35 cellular contexts compared by ENCODE assay signal in the genomic region with DNA sequence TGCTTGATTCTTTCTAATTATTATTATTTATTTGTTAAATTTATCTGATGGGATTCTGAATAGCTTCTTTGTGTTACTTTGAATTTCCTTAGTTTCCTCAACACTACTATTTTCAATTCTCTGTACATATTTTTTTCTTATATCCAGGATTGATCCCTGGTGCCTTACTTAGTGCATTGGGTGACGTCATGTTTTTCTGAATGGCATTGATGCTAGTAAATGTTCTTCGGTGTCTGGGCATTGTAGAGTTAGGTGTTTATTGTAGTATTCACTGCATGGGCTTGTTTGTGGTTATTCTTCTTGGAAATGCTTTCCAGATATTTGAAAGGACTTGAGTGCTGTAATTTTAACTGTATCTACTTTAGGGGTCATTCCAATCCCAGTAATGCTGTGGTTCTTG.
"Had no signal": no experiment of that assay in that cellular context is flagged by ENCODE, and none has a peak within 500 bp of the region (broad histone marks: within the 10 kb centered on the region; RNA-seq: fewer than 3 reads in every experiment).

No MANE protein-coding gene starts in this region.

- DNase-seq: Karpas-422, Kasumi-1, MG63, MM.1S, MV-4-11, NCI-H1048, NCI-H1092, NCI-H1092 treated with DMSO at 0.1 percent for 48 hours, NCI-H1105, NCI-H1105 treated with DMSO at 0.1 percent for 48 hours, NCI-H1417, NCI-H1417 treated with DMSO at 0.1 percent for 48 hours, NCI-H1436, NCI-H1436 treated with DMSO at 0.1 percent for 48 hours, NCI-H146, NCI-H1694, NCI-H1694 treated with DMSO at 0.1 percent for 48 hours, NCI-H187, NCI-H187 treated with DMSO at 0.1 percent for 48 hours, NCI-H1930, NCI-H2029, NCI-H2029 treated with DMSO at 0.1 percent for 48 hours, NCI-H2081, NCI-H2081 treated with DMSO at 0.1 percent for 48 hours, NCI-H2107, NCI-H2171, NCI-H2171 treated with DMSO at 0.1 percent for 48 hours, NCI-H226, NCI-H345, NCI-H446, NCI-H446 treated with DMSO at 0.1 percent for 48 hours, NCI-H510A, NCI-H510A treated with DMSO at 0.1 percent for 48 hours, NCI-H524, NCI-H524 treated with DMSO at 0.1 percent for 48 hours had no signal

- H3K27me3 ChIP-seq: MG63 had no signal

- H3K36me3 ChIP-seq: MG63 had no signal

- H3K9me3 ChIP-seq: MG63 had no signal

- H3K4me3 ChIP-seq: MG63 had no signal
